ENCODE assay signal across 9 cellular contexts in the genomic region with DNA sequence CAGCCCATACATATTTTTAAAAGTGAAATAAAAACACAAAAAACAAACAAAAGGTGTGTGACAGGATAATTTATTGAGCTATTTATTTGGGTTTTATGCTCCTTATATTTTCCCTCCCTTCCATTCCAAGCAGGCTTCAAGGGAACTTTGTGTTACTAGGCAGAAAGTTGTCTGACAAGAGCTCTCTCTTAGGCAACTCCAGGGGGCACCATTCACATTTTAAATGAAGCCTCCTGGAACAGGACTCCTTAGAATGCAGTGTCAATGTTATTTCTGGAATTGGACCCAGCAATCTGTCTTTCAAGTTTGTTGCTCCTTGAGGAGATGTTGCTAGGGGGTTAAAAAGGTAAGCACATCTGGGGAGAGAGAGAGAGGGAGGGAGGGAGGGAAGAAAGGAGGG. TPM values are rescaled to one million over a fixed set of nuclear protein-coding genes. Genes with fewer than 3 reads are reported as not detected.
A peak's percentile ranks its signal among the peaks of the same experiment; 100 is the strongest.
DNase-seq lines count a peak whose midpoint lies in the region; ATAC-seq and TF ChIP-seq lines count a peak whose summit lies in the region.
"Had no signal": no experiment of that assay in that cellular context is flagged by ENCODE, and none has a peak within 500 bp of the region (broad histone marks: within the 10 kb centered on the region; RNA-seq: fewer than 3 reads in every experiment).

No MANE protein-coding gene starts in this region.

- H3K36me3 ChIP-seq in osteoblast (ENCODE audit: insufficient read depth, low read length): no peaks in the 10 kb centered on the region

- H3K9me3 Mint-ChIP-seq in activated T-cell treated with anti-CD3 and anti-CD28 coated beads, Interleukin-2, amount 50 U/mL, for 4 hours: no peaks in the 10 kb centered on the region
- H3K9me3 Mint-ChIP-seq in activated T-helper 17 cell treated with anti-CD3 and anti-CD28 coated beads, Interleukin-2, amount 50 U/mL, for 72 hours: no peaks in the 10 kb centered on the region
- H3K9me3 Mint-ChIP-seq: IgD-negative memory B cell had no signal

- TF ChIP-seq CTCF in astrocyte of the spinal cord (IDR thresholded peaks at IDR 0.05; ENCODE audit: low read depth, low read length): peak; percentile 47
- TF ChIP-seq CTCF in osteoblast (IDR thresholded peaks at IDR 0.05; ENCODE audit: extremely low read depth, low read depth, low read length): peak; percentile 65

- in situ Hi-C loops in astrocyte of the spinal cord (cut with HindIII; ENCODE audit: low sequenced_read_pairs): no loop called here

- H3K36me3 Mint-ChIP-seq in activated T-cell treated with anti-CD3 and anti-CD28 coated beads, Interleukin-2, amount 50 U/mL, for 4 hours (ENCODE audit: insufficient read depth): no peaks in the 10 kb centered on the region
- H3K36me3 Mint-ChIP-seq in activated T-helper 17 cell treated with anti-CD3 and anti-CD28 coated beads, Interleukin-2, amount 50 U/mL, for 72 hours (ENCODE audit: low read depth): no peaks in the 10 kb centered on the region
- H3K36me3 Mint-ChIP-seq: IgD-negative memory B cell had no signal

- no peak overlapping the region for H3K4me3 ChIP-seq in astrocyte of the spinal cord (ENCODE audit: low read depth, low read length)
- H3K4me3 ChIP-seq in osteoblast (ENCODE audit: insufficient read depth, low read length): no peak overlapping the region

- H3K4me3 Mint-ChIP-seq in activated T-cell treated with anti-CD3 and anti-CD28 coated beads, Interleukin-2, amount 50 U/mL, for 4 hours: no peak overlapping the region
- no peak overlapping the region for H3K4me3 Mint-ChIP-seq in activated T-helper 17 cell treated with anti-CD3 and anti-CD28 coated beads, Interleukin-2, amount 50 U/mL, for 72 hours
- H3K4me3 Mint-ChIP-seq: IgD-negative memory B cell had no signal

- no peaks in the 10 kb centered on the region for H3K27me3 ChIP-seq in osteoblast (ENCODE audit: insufficient read depth, low read length)

- peaks cover 22% of the 10 kb centered on the region for H3K4me1 Mint-ChIP-seq in activated T-cell treated with anti-CD3 and anti-CD28 coated beads, Interleukin-2, amount 50 U/mL, for 4 hours (ENCODE audit: low read depth)
- H3K4me1 Mint-ChIP-seq in activated T-helper 17 cell treated with anti-CD3 and anti-CD28 coated beads, Interleukin-2, amount 50 U/mL, for 72 hours: peaks cover 7% of the 10 kb centered on the region

- peaks cover 8% of the 10 kb centered on the region for H3K4me1 ChIP-seq in osteoblast (ENCODE audit: insufficient read depth, low read length)

- no peaks in the 10 kb centered on the region for H4K20me1 ChIP-seq in osteoblast (ENCODE audit: insufficient read depth, low read length)

- peaks cover 8% of the 10 kb centered on the region for H3K79me2 ChIP-seq in osteoblast (ENCODE audit: insufficient read depth, low read length)

- no peak overlapping the region for H3K27ac ChIP-seq in osteoblast (ENCODE audit: low read depth, low read length)

- DNase-seq in NCI-H1417 (lab: John Stamatoyannopoulos, UW) (peak in 2 of 3 experiments; percentile 22 to 71), NCI-H1417 treated with DMSO at 0.1 percent for 48 hours (lab: John Stamatoyannopoulos, UW) (no peak), NCI-H1092 treated with DMSO at 0.1 percent for 48 hours (lab: John Stamatoyannopoulos, UW) (peak; percentile 14), astrocyte of the spinal cord (ENCODE audit: low read depth, low spot score) (peak; percentile 63), osteoblast (ENCODE audit: insufficient read length, low spot score, missing footprints) (peak; percentile 76), middle frontal gyrus (ENCODE audit: extremely low spot score, low spot score) (no peak)
- no peak for DNase-seq in activated T-cell treated with anti-CD3 and anti-CD28 coated beads, Interleukin-2, amount 50 U/mL, for 4 hours

- H3K27me3 Mint-ChIP-seq in activated T-cell treated with anti-CD3 and anti-CD28 coated beads, Interleukin-2, amount 50 U/mL, for 4 hours (ENCODE audit: low read depth): peaks cover 10% of the 10 kb centered on the region
- peaks cover 17% of the 10 kb centered on the region for H3K27me3 Mint-ChIP-seq in activated T-helper 17 cell treated with anti-CD3 and anti-CD28 coated beads, Interleukin-2, amount 50 U/mL, for 72 hours
- H3K27me3 Mint-ChIP-seq: IgD-negative memory B cell had no signal

- no peak overlapping the region for H3K4me2 ChIP-seq in osteoblast (ENCODE audit: insufficient read depth, low read length)

- no peak overlapping the region for H2AFZ ChIP-seq in osteoblast (ENCODE audit: low read length)

- H3K9me3 ChIP-seq in osteoblast (ENCODE audit: low read depth, low read length): no peaks in the 10 kb centered on the region

- no peak for ATAC-seq in activated T-cell treated with anti-CD3 and anti-CD28 coated beads, Interleukin-2, amount 50 U/mL, for 4 hours
- ATAC-seq in activated T-helper 17 cell treated with anti-CD3 and anti-CD28 coated beads, Interleukin-2, amount 50 U/mL, for 72 hours (replicated peaks): no peak

- no peak overlapping the region for H3K27ac Mint-ChIP-seq in activated T-helper 17 cell treated with anti-CD3 and anti-CD28 coated beads, Interleukin-2, amount 50 U/mL, for 72 hours
- H3K27ac Mint-ChIP-seq: IgD-negative memory B cell had no signal

RNA-seq across cellular contexts. Expression of a gene that starts 5.4 kb away (rescaled TPM):
- total RNA-seq in osteoblast: 7.6 and 8.5 TPM in 2 replicates
- total RNA-seq in activated T-cell treated with anti-CD3 and anti-CD28 coated beads, Interleukin-2, amount 50 U/mL, for 4 hours: 10 to 100 TPM; 15.3 to 17.5 (median 17.3) TPM
- 10 to 100 TPM; 33.8 to 36.2 TPM for total RNA-seq in activated T-helper 17 cell treated with anti-CD3 and anti-CD28 coated beads, Interleukin-2, amount 50 U/mL, for 72 hours

Comparison
In these comparisons a context has a peak if more than half of its experiments do, and no peak if none do; other contexts are left out.
1. DNase-seq: peak in NCI-H1417 (2 of 3), NCI-H1092 treated with DMSO at 0.1 percent for 48 hours (single experiment), astrocyte of the spinal cord (single experiment) and osteoblast (single experiment); none in NCI-H1417 treated with DMSO at 0.1 percent for 48 hours (single experiment), activated T-cell treated with anti-CD3 and anti-CD28 coated beads, Interleukin-2, amount 50 U/mL, for 4 hours (single experiment) and middle frontal gyrus (single experiment).